In the genomic region with DNA sequence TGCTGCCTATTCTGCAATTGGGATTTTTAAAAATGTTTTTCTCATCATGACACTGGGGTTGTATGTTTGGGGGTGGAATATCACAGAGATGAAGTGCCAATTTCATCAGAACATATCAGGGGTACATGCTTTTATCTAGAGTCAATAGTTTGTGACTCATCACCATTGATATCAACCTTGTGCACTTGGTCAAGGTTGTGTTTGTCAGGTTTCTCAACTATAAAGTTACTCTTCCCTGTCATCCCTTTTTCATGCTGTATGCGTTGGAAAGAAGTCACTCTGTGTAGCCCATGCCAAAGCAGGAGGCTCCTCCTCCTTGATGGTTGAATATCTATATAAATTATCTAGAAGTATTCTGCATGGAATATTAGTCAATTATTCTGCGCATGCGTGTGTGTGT, we compare ENCODE assay signal across 1 cellular context.
TF ChIP-seq lines count a peak whose summit lies in the region.

No MANE protein-coding gene starts in this region.

TF ChIP-seq in liver, 16 proteins besides CTCF, POLR2A, EP300 and RAD21 (continued from another document):
- TF ChIP-seq, protein P1, sequence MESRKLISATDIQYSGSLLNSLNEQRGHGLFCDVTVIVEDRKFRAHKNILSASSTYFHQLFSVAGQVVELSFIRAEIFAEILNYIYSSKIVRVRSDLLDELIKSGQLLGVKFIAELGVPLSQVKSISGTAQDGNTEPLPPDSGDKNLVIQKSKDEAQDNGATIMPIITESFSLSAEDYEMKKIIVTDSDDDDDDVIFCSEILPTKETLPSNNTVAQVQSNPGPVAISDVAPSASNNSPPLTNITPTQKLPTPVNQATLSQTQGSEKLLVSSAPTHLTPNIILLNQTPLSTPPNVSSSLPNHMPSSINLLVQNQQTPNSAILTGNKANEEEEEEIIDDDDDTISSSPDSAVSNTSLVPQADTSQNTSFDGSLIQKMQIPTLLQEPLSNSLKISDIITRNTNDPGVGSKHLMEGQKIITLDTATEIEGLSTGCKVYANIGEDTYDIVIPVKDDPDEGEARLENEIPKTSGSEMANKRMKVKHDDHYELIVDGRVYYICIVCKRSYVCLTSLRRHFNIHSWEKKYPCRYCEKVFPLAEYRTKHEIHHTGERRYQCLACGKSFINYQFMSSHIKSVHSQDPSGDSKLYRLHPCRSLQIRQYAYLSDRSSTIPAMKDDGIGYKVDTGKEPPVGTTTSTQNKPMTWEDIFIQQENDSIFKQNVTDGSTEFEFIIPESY (IDR thresholded peaks at IDR 0.05) = peak; percentile 55
TF ChIP-seq in liver: peak in this region for 8.
